ENCODE assay signal across 25 cellular contexts in the genomic region with DNA sequence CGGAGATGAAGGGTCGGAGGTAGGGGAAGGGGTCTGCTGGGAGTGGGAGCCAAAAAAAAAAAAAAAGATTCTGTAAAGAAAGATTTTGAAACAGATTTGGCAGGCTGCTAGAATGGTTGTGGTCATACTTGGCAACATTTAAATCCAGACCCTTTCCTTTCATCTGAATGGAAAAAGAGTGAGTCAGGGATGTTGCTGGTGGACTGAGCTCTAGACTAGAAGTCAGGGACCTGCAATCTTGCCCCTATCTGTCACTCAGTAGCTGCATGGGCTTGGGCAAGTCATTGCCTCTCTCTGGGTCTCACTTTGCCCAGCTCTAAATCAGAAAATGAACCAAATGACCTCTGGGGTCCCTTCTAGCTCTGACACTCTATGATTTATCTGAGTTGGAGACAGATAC. TPM values are rescaled to one million over a fixed set of nuclear protein-coding genes. Genes with fewer than 3 reads are reported as not detected.
DNase-seq lines count a peak whose midpoint lies in the region; ATAC-seq and TF ChIP-seq lines count a peak whose summit lies in the region.
"Had no signal": no experiment of that assay in that cellular context is flagged by ENCODE, and none has a peak within 500 bp of the region (broad histone marks: within the 10 kb centered on the region; RNA-seq: fewer than 3 reads in every experiment).

No MANE protein-coding gene starts in this region.

- H3K27me3 Mint-ChIP-seq in activated T-cell treated with anti-CD3 and anti-CD28 coated beads, Interleukin-2, amount 50 U/mL, for 72 hours (ENCODE audit: low read depth), result no peaks in the 10 kb centered on the region
- no peaks in the 10 kb centered on the region for H3K27me3 Mint-ChIP-seq in stimulated activated naive CD8-positive, alpha-beta T cell treated with anti-CD3 and anti-CD28 coated beads, Interleukin-15, Interleukin-2, amounts not matched to agents 100 ng/mL and 50 ng/mL, for 24 hours
- H3K27me3 Mint-ChIP-seq: activated naive CD4-positive, alpha-beta T cell treated with anti-CD3 and anti-CD28 coated beads, Interleukin-2, amount 50 U/mL, for 24 hours had no signal

- H3K9me3 Mint-ChIP-seq in activated T-cell treated with anti-CD3 and anti-CD28 coated beads, Interleukin-2, amount 50 U/mL, for 72 hours, result no peaks in the 10 kb centered on the region
- H3K9me3 Mint-ChIP-seq in stimulated activated naive CD8-positive, alpha-beta T cell treated with anti-CD3 and anti-CD28 coated beads, Interleukin-15, Interleukin-2, amounts not matched to agents 100 ng/mL and 50 ng/mL, for 24 hours, result no peaks in the 10 kb centered on the region
- H3K9me3 Mint-ChIP-seq: activated naive CD4-positive, alpha-beta T cell treated with anti-CD3 and anti-CD28 coated beads, Interleukin-2, amount 50 U/mL, for 24 hours; activated T-helper 1 cell treated with anti-CD3 and anti-CD28 coated beads, Interleukin-12 subunit alpha, Interleukin-12 subunit beta, Interleukin-2, Interleukin-4 antibody, amounts not matched to agents 30 ng/mL and 10 ng/mL and 1 ng/mL, durations not matched to agents 14 hours and 24 hours and 36 hours; immature natural killer cell; T-helper 1 cell treated with Interleukin-12 subunit alpha and Interleukin-12 subunit beta and Interleukin-4 antibody, amounts not matched to agents 30 μg/mL and 1 μg/mL, for 36 hours had no signal

- DNase-seq in activated T-cell treated with anti-CD3 and anti-CD28 coated beads, Interleukin-2, amount 50 U/mL, for 72 hours, result peak in 1 of 2 donors; percentile 7
- DNase-seq in activated T-cell treated with anti-CD3 and anti-CD28 coated beads, Interleukin-2, amount 50 U/mL, for 48 hours, result no peak
- DNase-seq in NCI-H226 (peak; percentile 33), fibroblast of the aortic adventitia (ENCODE audit: low read depth) (peak; percentile 40), NCI-H1105 (lab: John Stamatoyannopoulos, UW) (no peak), upper lobe of left lung (no peak), midbrain (lab: John Stamatoyannopoulos, UW) (no peak)
- DNase-seq: aorta; central memory CD4-positive, alpha-beta T cell; foreskin melanocyte; hypothalamus; immature natural killer cell; left ventricle myocardium inferior; mesendoderm; NCI-H1436; NCI-H446; NCI-H82; tibial artery had no signal

- H3K27ac ChIP-seq in upper lobe of left lung, result no peak overlapping the region
- H3K27ac ChIP-seq: KMS-11, left ventricle myocardium inferior, prostate gland, RWPE1, tibial artery had no signal

- peak overlapping the region in 1 of 2 donors; percentile 13 for H3K4me3 Mint-ChIP-seq in activated T-cell treated with anti-CD3 and anti-CD28 coated beads, Interleukin-2, amount 50 U/mL, for 72 hours
- H3K4me3 Mint-ChIP-seq in stimulated activated naive CD8-positive, alpha-beta T cell treated with anti-CD3 and anti-CD28 coated beads, Interleukin-15, Interleukin-2, amounts not matched to agents 100 ng/mL and 50 ng/mL, for 24 hours, result no peak overlapping the region
- H3K4me3 Mint-ChIP-seq: activated naive CD4-positive, alpha-beta T cell treated with anti-CD3 and anti-CD28 coated beads, Interleukin-2, amount 50 U/mL, for 24 hours; activated T-helper 1 cell treated with anti-CD3 and anti-CD28 coated beads, Interleukin-12 subunit alpha, Interleukin-12 subunit beta, Interleukin-2, Interleukin-4 antibody, amounts not matched to agents 30 ng/mL and 10 ng/mL and 1 ng/mL, durations not matched to agents 14 hours and 24 hours and 36 hours; immature natural killer cell; T-helper 1 cell treated with Interleukin-12 subunit alpha and Interleukin-12 subunit beta and Interleukin-4 antibody, amounts not matched to agents 30 μg/mL and 1 μg/mL, for 36 hours had no signal

- H3K36me3 Mint-ChIP-seq in activated T-cell treated with anti-CD3 and anti-CD28 coated beads, Interleukin-2, amount 50 U/mL, for 72 hours (ENCODE audit: insufficient read depth in 2 of 2), result no peaks in the 10 kb centered on the region
- no peaks in the 10 kb centered on the region for H3K36me3 Mint-ChIP-seq in stimulated activated naive CD8-positive, alpha-beta T cell treated with anti-CD3 and anti-CD28 coated beads, Interleukin-15, Interleukin-2, amounts not matched to agents 100 ng/mL and 50 ng/mL, for 24 hours (ENCODE audit: low read depth)
- H3K36me3 Mint-ChIP-seq: activated naive CD4-positive, alpha-beta T cell treated with anti-CD3 and anti-CD28 coated beads, Interleukin-2, amount 50 U/mL, for 24 hours; immature natural killer cell had no signal

- no peaks in the 10 kb centered on the region for H3K4me1 ChIP-seq in upper lobe of left lung
- H3K4me1 ChIP-seq: left ventricle myocardium inferior, prostate gland, tibial artery had no signal

- H3K36me3 ChIP-seq in upper lobe of left lung, result no peaks in the 10 kb centered on the region
- H3K36me3 ChIP-seq: left ventricle myocardium inferior, prostate gland, tibial artery had no signal

- no peak overlapping the region for H3K27ac Mint-ChIP-seq in activated T-cell treated with anti-CD3 and anti-CD28 coated beads, Interleukin-2, amount 50 U/mL, for 72 hours
- peak overlapping the region; percentile 36 for H3K27ac Mint-ChIP-seq in stimulated activated naive CD8-positive, alpha-beta T cell treated with anti-CD3 and anti-CD28 coated beads, Interleukin-15, Interleukin-2, amounts not matched to agents 100 ng/mL and 50 ng/mL, for 24 hours
- H3K27ac Mint-ChIP-seq: activated naive CD4-positive, alpha-beta T cell treated with anti-CD3 and anti-CD28 coated beads, Interleukin-2, amount 50 U/mL, for 24 hours; activated T-helper 1 cell treated with anti-CD3 and anti-CD28 coated beads, Interleukin-12 subunit alpha, Interleukin-12 subunit beta, Interleukin-2, Interleukin-4 antibody, amounts not matched to agents 30 ng/mL and 10 ng/mL and 1 ng/mL, durations not matched to agents 14 hours and 24 hours and 36 hours; immature natural killer cell; T-helper 1 cell treated with Interleukin-12 subunit alpha and Interleukin-12 subunit beta and Interleukin-4 antibody, amounts not matched to agents 30 μg/mL and 1 μg/mL, for 36 hours had no signal

- no peaks in the 10 kb centered on the region for H3K9me3 ChIP-seq in upper lobe of left lung
- H3K9me3 ChIP-seq: left ventricle myocardium inferior, prostate gland, tibial artery had no signal

- no peak for TF ChIP-seq CTCF in fibroblast of the aortic adventitia (IDR thresholded peaks at IDR 0.05; ENCODE audit: insufficient read depth, low read length)
- TF ChIP-seq CTCF in upper lobe of left lung (IDR thresholded peaks at IDR 0.05), result no peak

- no peaks in the 10 kb centered on the region for H3K27me3 ChIP-seq in upper lobe of left lung
- H3K27me3 ChIP-seq: tibial artery had no signal

- H3K4me1 Mint-ChIP-seq in activated T-cell treated with anti-CD3 and anti-CD28 coated beads, Interleukin-2, amount 50 U/mL, for 72 hours (ENCODE audit: low read depth), result peaks cover 25% of the 10 kb centered on the region
- H3K4me1 Mint-ChIP-seq in stimulated activated naive CD8-positive, alpha-beta T cell treated with anti-CD3 and anti-CD28 coated beads, Interleukin-15, Interleukin-2, amounts not matched to agents 100 ng/mL and 50 ng/mL, for 24 hours (ENCODE audit: low read depth), result peaks cover 17% of the 10 kb centered on the region
- H3K4me1 Mint-ChIP-seq: activated naive CD4-positive, alpha-beta T cell treated with anti-CD3 and anti-CD28 coated beads, Interleukin-2, amount 50 U/mL, for 24 hours; immature natural killer cell had no signal

- TF ChIP-seq POLR2A in upper lobe of left lung (IDR thresholded peaks at IDR 0.05), result no peak

- peak; percentile 56 to 60 for ATAC-seq in activated T-cell treated with anti-CD3 and anti-CD28 coated beads, Interleukin-2, amount 50 U/mL, for 72 hours (replicated peaks in 1 of 2)
- no peak for ATAC-seq in upper lobe of left lung (ENCODE audit: low FRiP score in 2 of 2)

- TF ChIP-seq EP300 in upper lobe of left lung (IDR thresholded peaks at IDR 0.05), result no peak

- 80 to 96% methylated on average over 2 of the region's 2 CpGs for WGBS in upper lobe of left lung, 2 donors

- H3K4me3 ChIP-seq in fibroblast of the aortic adventitia (ENCODE audit: low read depth, low read length) (no peak overlapping the region), upper lobe of left lung (no peak overlapping the region)
- H3K4me3 ChIP-seq: left ventricle myocardium inferior, prostate gland, tibial artery had no signal

RNA-seq across cellular contexts. Expression of a gene that starts 58.7 kb away (rescaled TPM):
- 10 to 100 TPM; 24.3 to 31.6 TPM for total RNA-seq in activated T-cell treated with anti-CD3 and anti-CD28 coated beads, Interleukin-2, amount 50 U/mL, for 72 hours
- total RNA-seq in fibroblast of the aortic adventitia (ENCODE audit: low replicate concordance), result 0.36 and 17.3 TPM in 2 replicates
- total RNA-seq in upper lobe of left lung, result 1 to 10 TPM in 2 of 6 donors, under 1 TPM in 4; under 0.01 to 3.3 (median 0.50) TPM

Comparison
In these comparisons a context has a peak if more than half of its experiments do, and no peak if none do; other contexts are left out.
1. ATAC-seq: peak in activated T-cell treated with anti-CD3 and anti-CD28 coated beads, Interleukin-2, amount 50 U/mL, for 72 hours (2 of 2); none in upper lobe of left lung (0 of 2).
2. DNase-seq: peak in NCI-H226 (single experiment) and fibroblast of the aortic adventitia (single experiment); none in activated T-cell treated with anti-CD3 and anti-CD28 coated beads, Interleukin-2, amount 50 U/mL, for 48 hours (0 of 2), NCI-H1105 (single experiment), upper lobe of left lung (0 of 2) and midbrain (single experiment).